7 cellular contexts compared by ENCODE assay signal in genomic region chr19:13149628-13150186, GRCh38. TPM values are rescaled to one million over a fixed set of nuclear protein-coding genes. Genes with fewer than 3 reads are reported as not detected.
DNase-seq lines count a peak whose midpoint lies in the region; ATAC-seq and TF ChIP-seq lines count a peak whose summit lies in the region.

No MANE protein-coding gene starts in this region.

- no peak overlapping the region for H2AK5ac ChIP-seq in mesenchymal stem cell (ENCODE audit: low read length, severe bottlenecking)

- H2AFZ ChIP-seq in mesenchymal stem cell (ENCODE audit: low read depth, low read length) = peak overlapping the region; percentile 55

- H3K4me1 Mint-ChIP-seq in dendritic cell treated with granulocyte-macrophage colony-stimulating factor and Interleukin-4, amounts not matched to agents 40 ng/mL and 50 ng/mL, for 4 days (ENCODE audit: low read depth) = peaks cover 47% of the 10 kb centered on the region

- no peaks in the 10 kb centered on the region for H3K9me3 ChIP-seq in RWPE2 (ENCODE audit: severe bottlenecking)
- H3K9me3 ChIP-seq in mesenchymal stem cell (ENCODE audit: control insufficient read depth, low read length) = no peaks in the 10 kb centered on the region
- H3K9me3 ChIP-seq in tibial nerve = no peaks in the 10 kb centered on the region

- DNase-seq in EL (peak; percentile 67), RWPE2 (ENCODE audit: low spot score) (no peak), mesenchymal stem cell (peak; percentile 62), tibial nerve (ENCODE audit: low spot score in 2 of 2) (no peak)

- H2BK5ac ChIP-seq in mesenchymal stem cell (ENCODE audit: low read depth, low read length, poor library complexity, severe bottlenecking) = no peak overlapping the region

- peaks cover 18% of the 10 kb centered on the region for H3K79me1 ChIP-seq in mesenchymal stem cell (replicated peaks; ENCODE audit: low read length, poor library complexity, severe bottlenecking)

- 2% methylated on average over 44 of the region's 46 CpGs for WGBS in mesenchymal stem cell
- 1 to 2% methylated on average over 19 to 24 of the region's 46 CpGs for WGBS in tibial nerve, 2 donors

- peak overlapping the region in 1 of 2 experiments; percentile 11 for H2BK12ac ChIP-seq in mesenchymal stem cell (ENCODE audit: low read length in 2 of 2)

- peak overlapping the region; percentile 92 for H3K27ac ChIP-seq in RWPE2 (ENCODE audit: poor library complexity, severe bottlenecking)
- no peak overlapping the region for H3K27ac ChIP-seq in mesenchymal stem cell (ENCODE audit: low read length, poor library complexity, severe bottlenecking)
- peak overlapping the region; percentile 98 to 100 (median 98) for H3K27ac ChIP-seq in tibial nerve

- no peak for TF ChIP-seq EP300 in tibial nerve (IDR thresholded peaks at IDR 0.05)

- no peak for TF ChIP-seq CTCF in RWPE2 (IDR thresholded peaks at IDR 0.05; ENCODE audit: poor library complexity, severe bottlenecking)
- TF ChIP-seq CTCF in tibial nerve (IDR thresholded peaks at IDR 0.05) = no peak

- no peaks in the 10 kb centered on the region for H3K27me3 Mint-ChIP-seq in dendritic cell treated with granulocyte-macrophage colony-stimulating factor and Interleukin-4, amounts not matched to agents 40 ng/mL and 50 ng/mL, for 4 days

- H3K9me3 Mint-ChIP-seq in dendritic cell treated with granulocyte-macrophage colony-stimulating factor and Interleukin-4, amounts not matched to agents 40 ng/mL and 50 ng/mL, for 4 days = no peaks in the 10 kb centered on the region

- peak overlapping the region; percentile 85 for H3K4me2 ChIP-seq in mesenchymal stem cell (ENCODE audit: low read length, poor library complexity, severe bottlenecking)

- H2BK120ac ChIP-seq in mesenchymal stem cell (ENCODE audit: low read depth, low read length) = peak overlapping the region; percentile 86

- ATAC-seq in HG02759 (IDR thresholded peaks at IDR 0.05; ENCODE audit: unreplicated experiment) (peak; percentile 2), RWPE2 (ENCODE audit: low read depth) (peak; percentile 3; the same call in 2 of the 3 replicates), HG03095 (IDR thresholded peaks at IDR 0.05; ENCODE audit: unreplicated experiment) (no peak)

- H2BK15ac ChIP-seq in mesenchymal stem cell (ENCODE audit: low read depth, poor library complexity, severe bottlenecking) = peak overlapping the region; percentile 63

- H3K4me1 ChIP-seq in RWPE2 (ENCODE audit: insufficient read depth, poor library complexity, severe bottlenecking) = no peaks in the 10 kb centered on the region
- H3K4me1 ChIP-seq in mesenchymal stem cell (ENCODE audit: control insufficient read depth, insufficient read depth, low read depth, low read length) = peaks cover 16% of the 10 kb centered on the region
- H3K4me1 ChIP-seq in tibial nerve = peaks cover 0 to 54% (median 8%) of the 10 kb centered on the region in 4 donors

- peak overlapping the region; percentile 67 for H4K91ac ChIP-seq in mesenchymal stem cell (ENCODE audit: low read length)

- H3K4me3 Mint-ChIP-seq in dendritic cell treated with granulocyte-macrophage colony-stimulating factor and Interleukin-4, amounts not matched to agents 40 ng/mL and 50 ng/mL, for 4 days = peak overlapping the region; percentile 97

- no peak for TF ChIP-seq POLR2A in tibial nerve (IDR thresholded peaks at IDR 0.05)

- no peak overlapping the region for H3K14ac ChIP-seq in mesenchymal stem cell (ENCODE audit: low read length in 2 of 2)

- peak overlapping the region; percentile 99 for H3K9ac ChIP-seq in mesenchymal stem cell (ENCODE audit: low read length)

- H3K4me3 ChIP-seq in RWPE2 (ENCODE audit: severe bottlenecking) = peak overlapping the region; percentile 91
- peak overlapping the region; percentile 71 to 94 for H3K4me3 ChIP-seq in mesenchymal stem cell (ENCODE audit: insufficient read depth in 1 of 2, low read depth in 1 of 2, low read length in 2 of 2)
- peak overlapping the region; percentile 66 to 87 (median 84) for H3K4me3 ChIP-seq in tibial nerve

- peak overlapping the region; percentile 99 for H3K27ac Mint-ChIP-seq in dendritic cell treated with granulocyte-macrophage colony-stimulating factor and Interleukin-4, amounts not matched to agents 40 ng/mL and 50 ng/mL, for 4 days

- H3K27me3 ChIP-seq in RWPE2 (ENCODE audit: insufficient read depth, poor library complexity, severe bottlenecking) = no peaks in the 10 kb centered on the region
- H3K27me3 ChIP-seq in mesenchymal stem cell (ENCODE audit: control insufficient read depth in 1 of 2, insufficient read depth in 1 of 2, low read length in 2 of 2) = no peaks in the 10 kb centered on the region
- H3K27me3 ChIP-seq in tibial nerve = no peaks in the 10 kb centered on the region

- peak overlapping the region; percentile 8 to 60 for H3K4ac ChIP-seq in mesenchymal stem cell (ENCODE audit: low read depth in 1 of 2, low read length in 2 of 2)

- H3K36me3 ChIP-seq in RWPE2 (ENCODE audit: low read depth) (peaks cover 33% of the 10 kb centered on the region), mesenchymal stem cell (ENCODE audit: control insufficient read depth in 1 of 2, insufficient read depth in 2 of 2, low read depth in 1 of 2, low read length in 2 of 2) (peaks cover 15 to 21% of the 10 kb centered on the region in 2 experiments), tibial nerve (peaks cover 0 to 22% (median 0%) of the 10 kb centered on the region in 3 donors)

- H4K8ac ChIP-seq in mesenchymal stem cell (ENCODE audit: low read length) = peak overlapping the region; percentile 82

- H3K36me3 Mint-ChIP-seq in dendritic cell treated with granulocyte-macrophage colony-stimulating factor and Interleukin-4, amounts not matched to agents 40 ng/mL and 50 ng/mL, for 4 days (ENCODE audit: low read depth) = peaks cover 71% of the 10 kb centered on the region

- peak overlapping the region; percentile 84 to 86 for H3K18ac ChIP-seq in mesenchymal stem cell (ENCODE audit: low read depth in 1 of 2, low read length in 2 of 2)

- peak overlapping the region in 1 of 2 experiments; percentile 57 for H3K23ac ChIP-seq in mesenchymal stem cell (ENCODE audit: low read length in 2 of 2)

- intact Hi-C loops in dendritic cell treated with granulocyte-macrophage colony-stimulating factor and Interleukin-4, amounts not matched to agents 40 ng/mL and 50 ng/mL, for 4 days (cut with micrococcal nuclease) = loop anchor here (2.0 to 5.0 kb wide), 2 partner anchors 33 to 47 kb away; partner anchors contain the start of genes LYL1 and TRMT1

RNA-seq across cellular contexts. Expression of gene STX10, which starts 0.5 kb away (rescaled TPM):
- 50.2 TPM for polyA plus RNA-seq in mesenchymal stem cell (2013, experiment 1 of 2)
- polyA plus RNA-seq in mesenchymal stem cell (2013, experiment 2 of 2) = 53.2 TPM
- total RNA-seq in tibial nerve = 100 to 1,000 TPM in 1 of 4 donors, 10 to 100 TPM in 3; 58.6 to 145 (median 86.6) TPM

RNA-seq across cellular contexts. Expression of gene IER2, which starts 0.5 kb away (rescaled TPM):
- polyA plus RNA-seq in mesenchymal stem cell (2013, experiment 1 of 2) = 135 TPM
- 129 TPM for polyA plus RNA-seq in mesenchymal stem cell (2013, experiment 2 of 2)
- 10 to 100 TPM; 37.3 to 77.4 (median 58.3) TPM for total RNA-seq in tibial nerve

RNA-seq across cellular contexts. Expression of gene NACC1, which starts 31.6 kb away (rescaled TPM):
- polyA plus RNA-seq in mesenchymal stem cell (2013, experiment 1 of 2) = 82.1 TPM
- polyA plus RNA-seq in mesenchymal stem cell (2013, experiment 2 of 2) = 85.0 TPM
- 10 to 100 TPM; 15.3 to 37.1 (median 25.8) TPM for total RNA-seq in tibial nerve

RNA-seq across cellular contexts. Expression of gene TRMT1, which starts 33.2 kb away (rescaled TPM):
- 20.0 TPM for polyA plus RNA-seq in mesenchymal stem cell (2013, experiment 1 of 2)
- 16.9 TPM for polyA plus RNA-seq in mesenchymal stem cell (2013, experiment 2 of 2)
- total RNA-seq in tibial nerve = 10 to 100 TPM; 38.4 to 92.7 (median 49.2) TPM

RNA-seq across cellular contexts. Expression of gene LYL1, which starts 47.0 kb away (rescaled TPM):
- 0.68 TPM for polyA plus RNA-seq in mesenchymal stem cell (2013, experiment 1 of 2)
- polyA plus RNA-seq in mesenchymal stem cell (2013, experiment 2 of 2) = 0.79 TPM
- 10 to 100 TPM; 21.1 to 43.5 (median 25.8) TPM for total RNA-seq in tibial nerve

Comparison
In these comparisons a context has a peak if more than half of its experiments do, and no peak if none do; other contexts are left out.
1. DNase-seq: peak in EL (single experiment) and mesenchymal stem cell (single experiment); none in RWPE2 (single experiment) and tibial nerve (0 of 2).
2. Peak in every context shown above with its lines, with median percentiles within 50 percentile points of each other: H3K4me3 ChIP-seq.